ENCODE assay signal across 27 cellular contexts in genomic region chr22:35498026-35498425, GRCh38. TPM values are rescaled to one million over a fixed set of nuclear protein-coding genes. Genes with fewer than 3 reads are reported as not detected.
DNase-seq lines count a peak whose midpoint lies in the region; ATAC-seq and TF ChIP-seq lines count a peak whose summit lies in the region.
"Had no signal": no experiment of that assay in that cellular context is flagged by ENCODE, and none has a peak within 500 bp of the region (broad histone marks: within the 10 kb centered on the region; RNA-seq: fewer than 3 reads in every experiment).

No MANE protein-coding gene starts in this region.

- H3K27me3 ChIP-seq in left lung, result peaks cover 0 to 11% of the 10 kb centered on the region in 2 donors

- CTCF ChIA-PET in T-cell (lab: Charles Lee), result no interaction called here

- POLR2A ChIA-PET in T-cell (lab: Charles Lee), result no interaction called here

- intact Hi-C loops in left lung (cut with DNase I), result no loop called here

- peaks cover 38 to 51% of the 10 kb centered on the region in 2 donors for H3K27me3 Mint-ChIP-seq in T-cell

- TF ChIP-seq CTCF in left lung (IDR thresholded peaks at IDR 0.05), result no peak

- no peaks in the 10 kb centered on the region for H3K36me3 Mint-ChIP-seq in T-cell
- H3K36me3 Mint-ChIP-seq: activated naive CD8-positive, alpha-beta T cell treated with anti-CD3 and anti-CD28 coated beads, Interleukin-2, amount 10 ng/mL, durations not matched to agents 7 days and 5 days; CD4-positive, CD25-positive, alpha-beta regulatory T cell; stimulated activated memory B cell treated with anti-CD40 and anti-IgM and Interleukin-4, amounts not matched to agents 10 μg/mL and 1 μg/mL and 100 μg/mL, for 72 hours had no signal

- H3K36me3 ChIP-seq in left lung, result no peaks in the 10 kb centered on the region

- H3K27ac Mint-ChIP-seq in T-cell, result no peak overlapping the region
- H3K27ac Mint-ChIP-seq: activated CD4-positive, alpha-beta T cell treated with anti-CD3 and anti-CD28 coated beads for 36 hours; activated naive CD8-positive, alpha-beta T cell treated with anti-CD3 and anti-CD28 coated beads, Interleukin-2, amount 10 ng/mL, durations not matched to agents 7 days and 5 days; CD4-positive, CD25-positive, alpha-beta regulatory T cell; endodermal cell; progenitor cell of endocrine pancreas; stimulated activated memory B cell treated with anti-CD40 and anti-IgM and Interleukin-4, amounts not matched to agents 10 μg/mL and 1 μg/mL and 100 μg/mL, for 72 hours; T-helper 2 cell treated with Interferon-gamma antibody and Interleukin-4, amounts not matched to agents 5 μg/mL and 100 μg/mL, for 36 hours had no signal

- no peak overlapping the region for H3K4me3 ChIP-seq in left lung
- H3K4me3 ChIP-seq: coronary artery, lung had no signal

- ATAC-seq in esophagus mucosa (peak; percentile 35), left lung (peak; percentile 30), GM21737 (IDR thresholded peaks at IDR 0.05; ENCODE audit: unreplicated experiment) (no peak), T-cell (replicated peaks in 1 of 4) (no peak)
- ATAC-seq: activated CD4-positive, alpha-beta T cell treated with anti-CD3 and anti-CD28 coated beads for 36 hours; stimulated activated memory B cell treated with anti-CD40 and anti-IgM and Interleukin-4, amounts not matched to agents 10 μg/mL and 1 μg/mL and 100 μg/mL, for 72 hours had no signal

- H3K4me1 ChIP-seq in left lung, result no peaks in the 10 kb centered on the region

- H3K27ac ChIP-seq in left lung, result no peak overlapping the region
- H3K27ac ChIP-seq: 22Rv1, coronary artery had no signal

- no peaks in the 10 kb centered on the region for H3K4me1 Mint-ChIP-seq in T-cell
- H3K4me1 Mint-ChIP-seq: activated CD4-positive, alpha-beta T cell treated with anti-CD3 and anti-CD28 coated beads for 36 hours; activated naive CD8-positive, alpha-beta T cell treated with anti-CD3 and anti-CD28 coated beads, Interleukin-2, amount 10 ng/mL, durations not matched to agents 7 days and 5 days; endodermal cell; stimulated activated memory B cell treated with anti-CD40 and anti-IgM and Interleukin-4, amounts not matched to agents 10 μg/mL and 1 μg/mL and 100 μg/mL, for 72 hours had no signal

- DNase-seq in DMS 273 (lab: John Stamatoyannopoulos, UW; ENCODE audit: unreplicated experiment) (peak; percentile 42), DMS 273 treated with DMSO at 0.1 percent for 48 hours (lab: John Stamatoyannopoulos, UW) (no peak), left lung (no peak), midbrain (lab: John Stamatoyannopoulos, UW) (no peak), T-cell (no peak), GM19240 (ENCODE audit: insufficient read length, low spot score) (no peak)
- DNase-seq: activated CD4-positive, alpha-beta T cell treated with anti-CD3 and anti-CD28 coated beads for 36 hours; activated effector memory CD4-positive, alpha-beta T cell treated with Interleukin-2 at 50 U/mL for 16 hours; activated naive CD8-positive, alpha-beta T cell treated with anti-CD3 and anti-CD28 coated beads, Interleukin-2, amount 10 ng/mL, durations not matched to agents 7 days and 5 days; activated T-cell treated with anti-CD3 and anti-CD28 coated beads for 4 hours; CD4-positive, CD25-positive, alpha-beta regulatory T cell; EL; endodermal cell; kidney; MV-4-11; NCI-H526 treated with DMSO at 0.1 percent for 48 hours; RPMI8226; stimulated activated CD4-positive, alpha-beta T cell treated with anti-CD3 and anti-CD28 coated beads, Interleukin-4, amount 100 ng/mL, for 4 hours; substantia nigra had no signal

- H3K9me3 ChIP-seq in left lung, result no peaks in the 10 kb centered on the region

- H3K9me3 Mint-ChIP-seq in T-cell, result no peaks in the 10 kb centered on the region
- H3K9me3 Mint-ChIP-seq: activated naive CD8-positive, alpha-beta T cell treated with anti-CD3 and anti-CD28 coated beads, Interleukin-2, amount 10 ng/mL, durations not matched to agents 7 days and 5 days; endodermal cell; stimulated activated memory B cell treated with anti-CD40 and anti-IgM and Interleukin-4, amounts not matched to agents 10 μg/mL and 1 μg/mL and 100 μg/mL, for 72 hours; T-helper 2 cell treated with Interferon-gamma antibody and Interleukin-4, amounts not matched to agents 5 μg/mL and 100 μg/mL, for 36 hours had no signal

- H3K4me3 Mint-ChIP-seq in T-cell, result no peak overlapping the region
- H3K4me3 Mint-ChIP-seq: activated CD4-positive, alpha-beta T cell treated with anti-CD3 and anti-CD28 coated beads for 36 hours; activated naive CD8-positive, alpha-beta T cell treated with anti-CD3 and anti-CD28 coated beads, Interleukin-2, amount 10 ng/mL, durations not matched to agents 7 days and 5 days; CD4-positive, CD25-positive, alpha-beta regulatory T cell; endodermal cell; stimulated activated memory B cell treated with anti-CD40 and anti-IgM and Interleukin-4, amounts not matched to agents 10 μg/mL and 1 μg/mL and 100 μg/mL, for 72 hours; T-helper 2 cell treated with Interferon-gamma antibody and Interleukin-4, amounts not matched to agents 5 μg/mL and 100 μg/mL, for 36 hours had no signal

RNA-seq across cellular contexts. Expression of gene RASD2, which starts 42.6 kb away (rescaled TPM):
- total RNA-seq in esophagus mucosa, result 0.28 TPM
- 1 to 10 TPM; 1.2 to 1.3 TPM for total RNA-seq in left lung
- total RNA-seq in T-cell, result 1 to 10 TPM in 2 of 5 donors, under 1 TPM in 1, not detected in 2; 0.19 to 1.7 (median 1.0) TPM
- total RNA-seq: activated naive CD8-positive, alpha-beta T cell treated with anti-CD3 and anti-CD28 coated beads, Interleukin-2, amount 10 ng/mL, durations not matched to agents 7 days and 5 days had no signal

Comparison
In these comparisons a context has a peak if more than half of its experiments do, and no peak if none do; other contexts are left out.
1. ATAC-seq: peak in esophagus mucosa (single experiment) and left lung (single experiment); none in GM21737 (single experiment) and T-cell (0 of 4).